8 cellular contexts compared by ENCODE assay signal in genomic region chr12:92462049-92462448, GRCh38.
A peak's percentile ranks its signal among the peaks of the same experiment; 100 is the strongest.
DNase-seq lines count a peak whose midpoint lies in the region; ATAC-seq and TF ChIP-seq lines count a peak whose summit lies in the region.

No MANE protein-coding gene starts in this region.

- H3K27me3 Mint-ChIP-seq in activated T-cell treated with anti-CD3 and anti-CD28 coated beads, Interleukin-2, amount 50 U/mL, for 24 hours, result no peaks in the 10 kb centered on the region
- peaks cover 0 to 2% of the 10 kb centered on the region in 2 donors for H3K27me3 Mint-ChIP-seq in T-cell

- POLR2A ChIA-PET in T-cell (lab: Charles Lee), result interaction anchor here in 1 of 2 donors (1.2 kb wide), 1 partner anchor 316 kb away, joined by 4 read pairs; the partner anchor contains the start of gene BTG1

- H3K27ac Mint-ChIP-seq in activated T-cell treated with anti-CD3 and anti-CD28 coated beads, Interleukin-2, amount 50 U/mL, for 24 hours, result peak overlapping the region; percentile 27
- peak overlapping the region; percentile 78 to 87 for H3K27ac Mint-ChIP-seq in T-cell

- H3K4me3 ChIP-seq in skeletal muscle tissue (ENCODE audit: low read length in 3 of 3) (no peak overlapping the region), BE2C (ENCODE audit: low read depth, low read length) (no peak overlapping the region)

- H3K9ac ChIP-seq in skeletal muscle tissue (ENCODE audit: low read depth in 1 of 3, low read length in 3 of 3), result peak overlapping the region in 1 of 3 donors; percentile 25

- no peak for TF ChIP-seq CTCF in BE2C (IDR thresholded peaks at IDR 0.05; ENCODE audit: low read depth, low read length)

- H3K4me3 Mint-ChIP-seq in activated T-cell treated with anti-CD3 and anti-CD28 coated beads, Interleukin-2, amount 50 U/mL, for 24 hours, result no peak overlapping the region
- H3K4me3 Mint-ChIP-seq in T-cell, result peak overlapping the region in 2 of 3 donors; percentile 13 to 18

- H3K36me3 Mint-ChIP-seq in activated T-cell treated with anti-CD3 and anti-CD28 coated beads, Interleukin-2, amount 50 U/mL, for 24 hours (ENCODE audit: low read depth), result no peaks in the 10 kb centered on the region
- H3K36me3 Mint-ChIP-seq in T-cell, result peaks cover 3% of the 10 kb centered on the region

- CTCF ChIA-PET in T-cell (lab: Charles Lee), result interaction anchor here in 1 of 2 donors (1.4 kb wide), 1 partner anchor 44 kb away, joined by 5 read pairs; no protein-coding TSS in a partner anchor

- peak; percentile 72 for ATAC-seq in HG03108 (IDR thresholded peaks at IDR 0.05; ENCODE audit: unreplicated experiment)
- ATAC-seq in T-cell (replicated peaks in 1 of 4), result peak; percentile 53 to 74 (median 60)

- H3K27me3 ChIP-seq in skeletal muscle tissue (ENCODE audit: control insufficient read depth in 3 of 3, insufficient read depth in 3 of 3, low read length in 3 of 3) (no peaks in the 10 kb centered on the region), BE2C (no peaks in the 10 kb centered on the region)

- H3K4me1 ChIP-seq in skeletal muscle tissue (ENCODE audit: control insufficient read depth in 3 of 3, insufficient read depth in 3 of 3, low read length in 3 of 3) (peaks cover 11 to 23% (median 13%) of the 10 kb centered on the region in 3 donors), BE2C (no peaks in the 10 kb centered on the region; the same call in 1 of the 2 replicates)

- H3K27ac ChIP-seq in skeletal muscle tissue (ENCODE audit: low read depth, low read length), result peak overlapping the region; percentile 39

- H3K9me3 Mint-ChIP-seq in activated T-cell treated with anti-CD3 and anti-CD28 coated beads, Interleukin-2, amount 50 U/mL, for 24 hours, result peaks cover 5% of the 10 kb centered on the region
- no peaks in the 10 kb centered on the region for H3K9me3 Mint-ChIP-seq in T-cell

- no peaks in the 10 kb centered on the region for H3K36me3 ChIP-seq in skeletal muscle tissue (ENCODE audit: control insufficient read depth in 3 of 3, insufficient read depth in 3 of 3, low read length in 3 of 3)
- H3K36me3 ChIP-seq in BE2C, result no peaks in the 10 kb centered on the region

- no peak for DNase-seq in activated T-cell treated with anti-CD3 and anti-CD28 coated beads, Interleukin-2, amount 50 U/mL, for 24 hours
- DNase-seq in activated T-cell treated with anti-CD3 and anti-CD28 coated beads for 4 hours (no peak), T-cell (peak in 2 of 34 experiments; percentile 0 to 7), GDM1 (lab: John Stamatoyannopoulos, UW) (no peak), NCI-H2171 (lab: John Stamatoyannopoulos, UW) (no peak), BE2C (no peak)

- peaks cover 48% of the 10 kb centered on the region for H3K4me1 Mint-ChIP-seq in activated T-cell treated with anti-CD3 and anti-CD28 coated beads, Interleukin-2, amount 50 U/mL, for 24 hours (ENCODE audit: low read depth)
- peaks cover 0 to 60% (median 32%) of the 10 kb centered on the region in 3 donors for H3K4me1 Mint-ChIP-seq in T-cell

- no peaks in the 10 kb centered on the region for H3K9me3 ChIP-seq in skeletal muscle tissue (ENCODE audit: control insufficient read depth in 3 of 3, low read length in 3 of 3)
- H3K9me3 ChIP-seq in BE2C, result no peaks in the 10 kb centered on the region
